Comparison of ENCODE assay signal across 9 cellular contexts in the genomic region with DNA sequence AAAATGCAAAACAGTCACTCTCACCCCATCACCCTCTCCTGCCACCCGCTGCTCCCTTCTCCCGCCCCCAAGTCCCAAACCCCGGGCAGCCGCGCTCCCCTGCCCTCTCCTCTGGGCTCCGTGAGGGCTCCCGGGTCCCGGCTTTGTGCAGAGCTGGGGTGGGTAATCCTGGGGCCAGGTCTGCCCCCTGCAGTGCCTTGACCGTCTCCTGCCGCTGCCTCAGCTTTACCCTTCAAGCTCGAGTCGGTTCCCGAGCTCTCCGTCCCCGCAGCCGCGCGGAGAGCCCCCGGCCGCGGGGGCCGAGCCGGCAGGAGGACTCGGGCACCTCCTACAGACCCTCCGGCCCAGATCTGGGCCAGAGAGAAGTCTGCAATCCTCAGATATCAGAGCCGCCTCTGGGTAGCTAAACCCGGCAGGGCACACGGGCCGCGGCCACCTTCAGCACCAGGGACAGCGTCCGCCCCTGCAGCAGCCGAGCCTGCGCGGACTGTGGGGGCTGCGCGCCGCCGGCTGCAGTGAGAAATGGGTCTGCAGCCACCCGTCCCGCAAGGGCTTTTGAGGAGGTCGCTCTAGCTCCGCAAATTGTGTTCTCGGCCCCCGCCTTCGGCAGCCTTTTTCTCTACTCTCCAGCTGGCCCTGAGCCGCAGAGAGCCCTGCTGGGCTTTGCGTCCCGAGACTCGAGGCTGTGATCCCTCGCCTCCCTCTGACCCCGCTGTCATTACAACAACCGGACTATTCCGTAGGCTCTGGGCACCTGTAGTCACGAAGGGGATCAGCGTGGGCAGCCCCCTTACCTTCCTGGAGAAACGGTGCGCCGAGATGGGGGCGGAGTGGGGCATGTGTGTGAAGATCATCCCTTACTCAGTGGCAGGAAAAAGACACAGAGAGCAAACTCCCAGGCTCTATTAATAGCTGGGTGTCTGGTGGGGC. TPM values are rescaled to one million over a fixed set of nuclear protein-coding genes. Genes with fewer than 3 reads are reported as not detected.
DNase-seq lines count a peak whose midpoint lies in the region; ATAC-seq and TF ChIP-seq lines count a peak whose summit lies in the region.
"Had no signal": no experiment of that assay in that cellular context is flagged by ENCODE, and none has a peak within 500 bp of the region (broad histone marks: within the 10 kb centered on the region; RNA-seq: fewer than 3 reads in every experiment).

No MANE protein-coding gene starts in this region.

- H3K4me3 ChIP-seq in GM12865 (ENCODE audit: low read depth, low read length) = no peak overlapping the region
- H3K4me3 ChIP-seq: PC-9 had no signal

- no peaks in the 10 kb centered on the region for H3K4me1 Mint-ChIP-seq in activated T-cell treated with anti-CD3 and anti-CD28 coated beads, Interleukin-2, amount 50 U/mL, for 72 hours (ENCODE audit: low read depth)

- peak overlapping the region; percentile 16 to 33 for H3K4me3 Mint-ChIP-seq in activated T-cell treated with anti-CD3 and anti-CD28 coated beads, Interleukin-2, amount 50 U/mL, for 72 hours

- H3K27ac Mint-ChIP-seq in activated T-cell treated with anti-CD3 and anti-CD28 coated beads, Interleukin-2, amount 50 U/mL, for 72 hours = no peak overlapping the region

- H3K36me3 Mint-ChIP-seq in activated T-cell treated with anti-CD3 and anti-CD28 coated beads, Interleukin-2, amount 50 U/mL, for 72 hours (ENCODE audit: insufficient read depth in 2 of 2) = peaks cover 0 to 3% of the 10 kb centered on the region in 2 donors

- TF ChIP-seq CTCF in GM12865 (IDR thresholded peaks at IDR 0.05; ENCODE audit: insufficient read depth, low read depth, low read length, missing control alignments) (no peak), omental fat pad (IDR thresholded peaks at IDR 0.05) (no peak)

- DNase-seq in GM12865 (ENCODE audit: low read depth) = peak; percentile 48
- peak; percentile 26 for DNase-seq in NCI-H226
- DNase-seq in activated T-cell treated with anti-CD3 and anti-CD28 coated beads, Interleukin-2, amount 50 U/mL, for 72 hours = peak; percentile 58 to 59
- DNase-seq in germinal center (ENCODE audit: low spot score) = peak; percentile 62
- DNase-seq in omental fat pad (ENCODE audit: low spot score) = no peak
- no peak for DNase-seq in A172 (ENCODE audit: low spot score)
- no peak for DNase-seq in NK-92 (lab: John Stamatoyannopoulos, UW; ENCODE audit: unreplicated experiment)
- no peak for DNase-seq in NAMALWA (ENCODE audit: low spot score)

- peak; percentile 64 to 83 for ATAC-seq in activated T-cell treated with anti-CD3 and anti-CD28 coated beads, Interleukin-2, amount 50 U/mL, for 72 hours (replicated peaks in 1 of 2)
- ATAC-seq in omental fat pad (ENCODE audit: low FRiP score) = peak; percentile 64

- no peaks in the 10 kb centered on the region for H3K9me3 Mint-ChIP-seq in activated T-cell treated with anti-CD3 and anti-CD28 coated beads, Interleukin-2, amount 50 U/mL, for 72 hours

- peaks cover 72% of the 10 kb centered on the region for H3K27me3 Mint-ChIP-seq in activated T-cell treated with anti-CD3 and anti-CD28 coated beads, Interleukin-2, amount 50 U/mL, for 72 hours (ENCODE audit: low read depth)

RNA-seq across cellular contexts. Expression of gene PRMT8, which starts 1.2 kb away (rescaled TPM):
- not detected for total RNA-seq in activated T-cell treated with anti-CD3 and anti-CD28 coated beads, Interleukin-2, amount 50 U/mL, for 72 hours
- not detected for total RNA-seq in omental fat pad
- total RNA-seq in A172 (2014; rRNA removed; shearing (Covaris generic)) = not detected in 2 replicates
- total RNA-seq: PC-9 had no signal

Comparison
In these comparisons a context has a peak if more than half of its experiments do, and no peak if none do; other contexts are left out.
1. DNase-seq: peak in GM12865 (single experiment), NCI-H226 (single experiment), activated T-cell treated with anti-CD3 and anti-CD28 coated beads, Interleukin-2, amount 50 U/mL, for 72 hours (2 of 2) and germinal center (single experiment); none in omental fat pad (single experiment), A172 (single experiment), NK-92 (single experiment) and NAMALWA (single experiment).